9 cellular contexts compared by ENCODE assay signal in genomic region chrX:10189317-10190268, GRCh38. TPM values are rescaled to one million over a fixed set of nuclear protein-coding genes. Genes with fewer than 3 reads are reported as not detected.
A peak's percentile ranks its signal among the peaks of the same experiment; 100 is the strongest.
DNase-seq lines count a peak whose midpoint lies in the region; ATAC-seq and TF ChIP-seq lines count a peak whose summit lies in the region.
"Had no signal": no experiment of that assay in that cellular context is flagged by ENCODE, and none has a peak within 500 bp of the region (broad histone marks: within the 10 kb centered on the region; RNA-seq: fewer than 3 reads in every experiment).

No MANE protein-coding gene starts in this region.

- H3K36me3 Mint-ChIP-seq in Caco-2 (ENCODE audit: insufficient read depth, unreplicated experiment), result peaks cover 7% of the 10 kb centered on the region
- no peaks in the 10 kb centered on the region for H3K36me3 Mint-ChIP-seq in activated T-helper 2 cell treated with anti-CD3 and anti-CD28 coated beads, Interferon-gamma antibody, Interleukin-2, Interleukin-4, amounts not matched to agents 10 μg/mL and 5 μg/mL and 100 μg/mL, durations not matched to agents 14 hours and 24 hours and 36 hours (ENCODE audit: low read depth)
- H3K36me3 Mint-ChIP-seq: activated naive CD4-positive, alpha-beta T cell treated with anti-CD3 and anti-CD28 coated beads, Interleukin-2, amount 50 U/mL, for 24 hours had no signal

- H3K4me3 ChIP-seq in Caco-2 (ENCODE audit: low read depth, low read length), result no peak overlapping the region
- H3K4me3 ChIP-seq in Peyer's patch, result no peak overlapping the region
- H3K4me3 ChIP-seq in foreskin fibroblast (ENCODE audit: low read depth in 1 of 2, low read length in 2 of 2), result no peak overlapping the region
- H3K4me3 ChIP-seq in thoracic aorta, result no peak overlapping the region

- peaks cover 7% of the 10 kb centered on the region for H3K9me3 Mint-ChIP-seq in Caco-2 (ENCODE audit: unreplicated experiment)
- H3K9me3 Mint-ChIP-seq in activated T-helper 2 cell treated with anti-CD3 and anti-CD28 coated beads, Interferon-gamma antibody, Interleukin-2, Interleukin-4, amounts not matched to agents 10 μg/mL and 5 μg/mL and 100 μg/mL, durations not matched to agents 14 hours and 24 hours and 36 hours, result no peaks in the 10 kb centered on the region
- H3K9me3 Mint-ChIP-seq: activated naive CD4-positive, alpha-beta T cell treated with anti-CD3 and anti-CD28 coated beads, Interleukin-2, amount 50 U/mL, for 24 hours had no signal

- peaks cover 8% of the 10 kb centered on the region for H3K4me1 Mint-ChIP-seq in Caco-2 (ENCODE audit: low read depth, unreplicated experiment)
- H3K4me1 Mint-ChIP-seq in activated T-helper 2 cell treated with anti-CD3 and anti-CD28 coated beads, Interferon-gamma antibody, Interleukin-2, Interleukin-4, amounts not matched to agents 10 μg/mL and 5 μg/mL and 100 μg/mL, durations not matched to agents 14 hours and 24 hours and 36 hours (ENCODE audit: low read depth), result no peaks in the 10 kb centered on the region
- H3K4me1 Mint-ChIP-seq: activated naive CD4-positive, alpha-beta T cell treated with anti-CD3 and anti-CD28 coated beads, Interleukin-2, amount 50 U/mL, for 24 hours had no signal

- DNase-seq in Caco-2 (peak; percentile 56 to 76), HUDEP-2 (lab: John Stamatoyannopoulos, UW; ENCODE audit: unreplicated experiment in 76 of 76) (peak in 66 of 76 experiments; percentile 0 to 69 (median 28)), Peyer's patch (peak; percentile 65 to 91 (median 69)), foreskin fibroblast (peak; percentile 33 to 79), omental fat pad (ENCODE audit: low spot score) (peak; percentile 76), thoracic aorta (ENCODE audit: low spot score) (peak; percentile 21)
- peak; percentile 44 for DNase-seq in activated T-helper 2 cell treated with anti-CD3 and anti-CD28 coated beads, Interferon-gamma antibody, Interleukin-2, Interleukin-4, amounts not matched to agents 10 μg/mL and 5 μg/mL and 100 μg/mL, durations not matched to agents 14 hours and 24 hours and 36 hours (ENCODE audit: low spot score)

- H3K27me3 ChIP-seq in Caco-2 (replicated peaks; ENCODE audit: control insufficient read depth, insufficient read depth, low read length), result no peaks in the 10 kb centered on the region
- no peaks in the 10 kb centered on the region for H3K27me3 ChIP-seq in Peyer's patch
- H3K27me3 ChIP-seq in thoracic aorta (replicated peaks; ENCODE audit: insufficient read depth), result no peaks in the 10 kb centered on the region

- peak; percentile 45 to 61 for TF ChIP-seq CTCF in Caco-2 (IDR thresholded peaks at IDR 0.05; ENCODE audit: insufficient read depth in 1 of 2, low read depth in 1 of 2, low read length in 1 of 2, severe bottlenecking in 1 of 2, unreplicated experiment in 1 of 2)
- peak; percentile 59 to 86 (median 72) for TF ChIP-seq CTCF in Peyer's patch (IDR thresholded peaks at IDR 0.05)
- TF ChIP-seq CTCF in foreskin fibroblast (IDR thresholded peaks at IDR 0.05; ENCODE audit: low read depth, low read length), result peak; percentile 48
- TF ChIP-seq CTCF in omental fat pad (IDR thresholded peaks at IDR 0.05), result peak in 1 of 3 donors; percentile 56
- TF ChIP-seq CTCF in thoracic aorta (IDR thresholded peaks at IDR 0.05), result peak; percentile 67

- CTCF ChIA-PET in Caco-2 (lab: Charles Lee), result interaction anchor here (1.0 kb wide), 3 partner anchors 447 to 911 kb away, joined by 3 read pairs; no protein-coding TSS in a partner anchor

- POLR2A ChIA-PET in Caco-2 (lab: Charles Lee), result no interaction called here

- no peak overlapping the region for H3K27ac ChIP-seq in Peyer's patch
- H3K27ac ChIP-seq in thoracic aorta, result no peak overlapping the region

- peak overlapping the region; percentile 78 for H3K27ac Mint-ChIP-seq in Caco-2 (ENCODE audit: unreplicated experiment)
- H3K27ac Mint-ChIP-seq in activated T-helper 2 cell treated with anti-CD3 and anti-CD28 coated beads, Interferon-gamma antibody, Interleukin-2, Interleukin-4, amounts not matched to agents 10 μg/mL and 5 μg/mL and 100 μg/mL, durations not matched to agents 14 hours and 24 hours and 36 hours, result no peak overlapping the region
- H3K27ac Mint-ChIP-seq: activated naive CD4-positive, alpha-beta T cell treated with anti-CD3 and anti-CD28 coated beads, Interleukin-2, amount 50 U/mL, for 24 hours had no signal

- H3K36me3 ChIP-seq in Caco-2 (ENCODE audit: control insufficient read depth, insufficient read depth, low read length) (no peaks in the 10 kb centered on the region), Peyer's patch (no peaks in the 10 kb centered on the region), thoracic aorta (no peaks in the 10 kb centered on the region)

- H3K4me1 ChIP-seq in Caco-2 (no peaks in the 10 kb centered on the region), Peyer's patch (no peaks in the 10 kb centered on the region), thoracic aorta (ENCODE audit: control insufficient read depth in 1 of 2, low read depth in 2 of 2) (no peaks in the 10 kb centered on the region)

- H3K27me3 Mint-ChIP-seq in Caco-2 (ENCODE audit: insufficient read depth, unreplicated experiment), result no peaks in the 10 kb centered on the region
- H3K27me3 Mint-ChIP-seq in activated T-helper 2 cell treated with anti-CD3 and anti-CD28 coated beads, Interferon-gamma antibody, Interleukin-2, Interleukin-4, amounts not matched to agents 10 μg/mL and 5 μg/mL and 100 μg/mL, durations not matched to agents 14 hours and 24 hours and 36 hours (ENCODE audit: low read depth), result peaks cover 4% of the 10 kb centered on the region
- H3K27me3 Mint-ChIP-seq: activated naive CD4-positive, alpha-beta T cell treated with anti-CD3 and anti-CD28 coated beads, Interleukin-2, amount 50 U/mL, for 24 hours had no signal

- intact Hi-C loops in Caco-2 (cut with micrococcal nuclease; ENCODE audit: unreplicated experiment), result loop anchor here (1.0 to 10.0 kb wide), 5 partner anchors 137 to 533 kb away; no protein-coding TSS in a partner anchor
- intact Hi-C loops in activated T-helper 2 cell treated with anti-CD3 and anti-CD28 coated beads, Interferon-gamma antibody, Interleukin-2, Interleukin-4, amounts not matched to agents 10 μg/mL and 5 μg/mL and 100 μg/mL, durations not matched to agents 14 hours and 24 hours and 36 hours (cut with micrococcal nuclease), result loop anchor here (1.0 to 2.0 kb wide), 3 partner anchors 533 to 949 kb away; no protein-coding TSS in a partner anchor

- TF ChIP-seq POLR2A in Peyer's patch (IDR thresholded peaks at IDR 0.05), result no peak

- no peak overlapping the region for H3K4me3 Mint-ChIP-seq in Caco-2 (ENCODE audit: unreplicated experiment)
- H3K4me3 Mint-ChIP-seq in activated T-helper 2 cell treated with anti-CD3 and anti-CD28 coated beads, Interferon-gamma antibody, Interleukin-2, Interleukin-4, amounts not matched to agents 10 μg/mL and 5 μg/mL and 100 μg/mL, durations not matched to agents 14 hours and 24 hours and 36 hours (ENCODE audit: low read depth), result no peak overlapping the region
- H3K4me3 Mint-ChIP-seq: activated naive CD4-positive, alpha-beta T cell treated with anti-CD3 and anti-CD28 coated beads, Interleukin-2, amount 50 U/mL, for 24 hours had no signal

- no TSS peak for BruUV-seq in Caco-2 (replicated peaks; lab: Mats Ljungman, UMichigan)

- H3K9me3 ChIP-seq in Caco-2 (no peaks in the 10 kb centered on the region), Peyer's patch (no peaks in the 10 kb centered on the region), thoracic aorta (no peaks in the 10 kb centered on the region)

- ATAC-seq in GM19467 (IDR thresholded peaks at IDR 0.05; ENCODE audit: unreplicated experiment) (peak; percentile 86), omental fat pad (ENCODE audit: low FRiP score) (peak; percentile 75), thoracic aorta (ENCODE audit: insufficient number of reproducible peaks, low FRiP score, low read depth) (no peak)

RNA-seq across cellular contexts. Expression of gene CLCN4, which starts 32.8 kb away (rescaled TPM):
- 10.0 and 11.1 TPM in 2 replicates for total RNA-seq in Caco-2 (2022)
- 1 to 10 TPM in 2 of 4 donors, under 1 TPM in 1, not detected in 1; 0.35 to 4.3 (median 1.7) TPM for total RNA-seq in Peyer's patch
- total RNA-seq in activated T-helper 2 cell treated with anti-CD3 and anti-CD28 coated beads, Interferon-gamma antibody, Interleukin-2, Interleukin-4, amounts not matched to agents 10 μg/mL and 5 μg/mL and 100 μg/mL, durations not matched to agents 14 hours and 24 hours and 36 hours, result 0.14 and 0.16 TPM in 2 replicates
- 1 to 10 TPM; 1.2 to 3.9 (median 2.3) TPM for total RNA-seq in omental fat pad
- 1 to 10 TPM; 3.5 to 5.6 TPM for total RNA-seq in thoracic aorta

Comparison
In these comparisons a context has a peak if more than half of its experiments do, and no peak if none do; other contexts are left out.
1. DNase-seq: peak in every context shown above with its lines; median percentile 76 in omental fat pad; 69 in Peyer's patch; 66 in Caco-2; 56 in foreskin fibroblast; 44 in activated T-helper 2 cell treated with anti-CD3 and anti-CD28 coated beads, Interferon-gamma antibody, Interleukin-2, Interleukin-4, amounts not matched to agents 10 μg/mL and 5 μg/mL and 100 μg/mL, durations not matched to agents 14 hours and 24 hours and 36 hours; 28 in HUDEP-2; 21 in thoracic aorta.